1 cellular context compared by ENCODE assay signal in genomic region chr3:9782777-9783176, GRCh38.
TF ChIP-seq lines count a peak whose summit lies in the region.

No MANE protein-coding gene starts in this region.

TF ChIP-seq in H1, 55 proteins besides CTCF, POLR2A, EP300 and RAD21:
- TF ChIP-seq KDM5A (IDR thresholded peaks at IDR 0.05; ENCODE audit: low read length) (no peak), HDAC6 (IDR thresholded peaks at IDR 0.05; ENCODE audit: low read depth, low read length) (no peak), HDAC2 (IDR thresholded peaks at IDR 0.05; ENCODE audit: borderline replicate concordance in 1 of 2, low read depth in 2 of 2, low read length in 2 of 2) (no peak), ATF2 (IDR thresholded peaks at IDR 0.05; ENCODE audit: low read length) (no peak), CEBPB (IDR thresholded peaks at IDR 0.05; ENCODE audit: low read depth, low read length) (no peak), MAFK (IDR thresholded peaks at IDR 0.05; ENCODE audit: low read depth, low read length) (no peak), SP4 (IDR thresholded peaks at IDR 0.05; ENCODE audit: low read length) (no peak)
